15 cellular contexts compared by ENCODE assay signal in the genomic region with DNA sequence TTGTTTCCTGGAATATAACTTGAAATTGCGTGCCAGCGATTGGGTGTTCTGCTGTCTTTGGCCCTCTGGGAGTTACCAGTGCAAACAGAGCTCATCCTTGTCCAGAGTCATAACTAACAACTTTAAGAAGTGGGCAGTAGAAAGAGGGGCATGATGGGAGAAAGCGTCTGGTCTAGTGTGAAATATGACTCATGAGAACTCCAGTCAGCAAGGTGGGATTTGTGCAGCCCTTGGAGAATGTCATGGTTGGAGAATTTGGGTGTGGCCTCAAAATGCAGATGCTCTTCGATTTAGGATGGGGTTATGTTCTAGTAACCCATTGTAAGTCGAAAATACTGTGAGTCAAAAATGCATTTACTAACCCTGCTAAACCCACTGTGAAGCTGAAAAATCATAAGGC. TPM values are rescaled to one million over a fixed set of nuclear protein-coding genes. Genes with fewer than 3 reads are reported as not detected.
DNase-seq lines count a peak whose midpoint lies in the region; TF ChIP-seq lines count a peak whose summit lies in the region.
"Had no signal": no experiment of that assay in that cellular context is flagged by ENCODE, and none has a peak within 500 bp of the region (broad histone marks: within the 10 kb centered on the region; RNA-seq: fewer than 3 reads in every experiment).

No MANE protein-coding gene starts in this region.

- H3K4me2 ChIP-seq in hepatocyte (peak overlapping the region; percentile 35), smooth muscle cell (peak overlapping the region; percentile 67)

- WGBS in hepatocyte (ENCODE audit: low lambda C conversion rate, missing lambda C conversion rate), result 54% methylated on average over 5 of the region's 5 CpGs
- 16% methylated on average over 5 of the region's 5 CpGs for WGBS in smooth muscle cell (ENCODE audit: low lambda C conversion rate)
- 80 to 90% (median 86%) methylated on average over 5 of the region's 5 CpGs for WGBS in spleen, 5 donors

- H2AFZ ChIP-seq in hepatocyte (no peak overlapping the region), smooth muscle cell (ENCODE audit: low read depth) (no peak overlapping the region)

- H3K9me3 ChIP-seq in hepatocyte (ENCODE audit: low read depth) (no peaks in the 10 kb centered on the region), smooth muscle cell (replicated peaks; ENCODE audit: low read depth) (no peaks in the 10 kb centered on the region), spleen (no peaks in the 10 kb centered on the region)

- H3K79me2 ChIP-seq in hepatocyte (peaks cover 92% of the 10 kb centered on the region), smooth muscle cell (ENCODE audit: low read depth) (peaks cover 72% of the 10 kb centered on the region)

- TF ChIP-seq CTCF in HFF-Myc (IDR thresholded peaks at IDR 0.05; ENCODE audit: low read depth, low read length, missing control alignments) (no peak), hepatocyte (IDR thresholded peaks at IDR 0.05; ENCODE audit: poor library complexity) (no peak), smooth muscle cell (IDR thresholded peaks at IDR 0.05; ENCODE audit: borderline replicate concordance, insufficient read depth, poor library complexity, severe bottlenecking) (no peak), spleen (IDR thresholded peaks at IDR 0.05 in 8 of 11, conservative IDR thresholded peaks at IDR 0.05 in 3 of 11) (no peak)

- intact Hi-C loops in spleen (cut with DNase I; ENCODE audit: low total_unique reads), result no loop called here

- H3F3A ChIP-seq in smooth muscle cell (ENCODE audit: low read depth), result peaks cover 50% of the 10 kb centered on the region

- H3K27me3 ChIP-seq in hepatocyte (no peaks in the 10 kb centered on the region), smooth muscle cell (ENCODE audit: low read depth) (no peaks in the 10 kb centered on the region), spleen (replicated peaks in 1 of 7) (no peaks in the 10 kb centered on the region)

- H3K4me1 ChIP-seq in hepatocyte (ENCODE audit: insufficient read depth) (peaks cover 62% of the 10 kb centered on the region), smooth muscle cell (ENCODE audit: low read depth) (peaks cover 22% of the 10 kb centered on the region), spleen (peaks cover 0 to 35% (median 16%) of the 10 kb centered on the region in 6 donors)

- DNase-seq in HFF-Myc (ENCODE audit: extremely low read depth, low read depth), result peak; percentile 85
- peak; percentile 66 for DNase-seq in amniotic epithelial cell (ENCODE audit: low read depth)
- DNase-seq in hepatocyte (ENCODE audit: low spot score), result peak; percentile 63
- DNase-seq in smooth muscle cell (lab: John Stamatoyannopoulos, UW; ENCODE audit: unreplicated experiment), result no peak
- no peak for DNase-seq in NCI-H2029 (lab: John Stamatoyannopoulos, UW)
- no peak for DNase-seq in hypothalamus (lab: John Stamatoyannopoulos, UW)
- no peak for DNase-seq in spleen
- no peak for DNase-seq in central memory CD4-positive, alpha-beta T cell
- DNase-seq: activated CD8-positive, alpha-beta T cell treated with anti-CD3 and anti-CD28 coated beads, Interleukin-2, amount 10 ng/mL, durations not matched to agents 7 days and 5 days; activated naive CD8-positive, alpha-beta T cell treated with anti-CD3 and anti-CD28 coated beads, Interleukin-2, amount 10 ng/mL, durations not matched to agents 7 days and 5 days; COR-L47; effector memory CD4-positive, alpha-beta T cell; NCI-H146; posterior cingulate gyrus; T-helper 2 cell had no signal

- TF ChIP-seq POLR2A in spleen (IDR thresholded peaks at IDR 0.05), result no peak

- H3K4me3 ChIP-seq in HFF-Myc (replicated peaks; ENCODE audit: low read depth, low read length), result no peak overlapping the region
- no peak overlapping the region for H3K4me3 ChIP-seq in hepatocyte
- no peak overlapping the region for H3K4me3 ChIP-seq in smooth muscle cell
- no peak overlapping the region for H3K4me3 ChIP-seq in spleen

- peak overlapping the region; percentile 80 for H3K9ac ChIP-seq in smooth muscle cell (ENCODE audit: low read depth)

- H3K27ac ChIP-seq in hepatocyte, result peak overlapping the region; percentile 95
- peak overlapping the region; percentile 99 for H3K27ac ChIP-seq in smooth muscle cell (ENCODE audit: low read depth)
- no peak overlapping the region for H3K27ac ChIP-seq in spleen

- peaks cover 1% of the 10 kb centered on the region for H3K36me3 ChIP-seq in hepatocyte (replicated peaks; ENCODE audit: insufficient read depth, low read depth)
- no peaks in the 10 kb centered on the region for H3K36me3 ChIP-seq in smooth muscle cell (ENCODE audit: low read depth)
- H3K36me3 ChIP-seq in spleen, result peaks cover 0 to 11% (median 0%) of the 10 kb centered on the region in 6 donors

- H4K20me1 ChIP-seq in hepatocyte (ENCODE audit: insufficient read depth, poor library complexity, severe bottlenecking) (peaks cover 43% of the 10 kb centered on the region), smooth muscle cell (ENCODE audit: low read depth) (peaks cover 41% of the 10 kb centered on the region)

- H3K9me2 ChIP-seq in hepatocyte (replicated peaks; ENCODE audit: insufficient read depth), result no peaks in the 10 kb centered on the region

RNA-seq across cellular contexts. Expression of a gene that starts 12.9 kb away (rescaled TPM):
- total RNA-seq in hepatocyte (362 and 379 TPM in 2 replicates), smooth muscle cell (347 and 400 TPM in 2 replicates), spleen (100 to 1,000 TPM in 1 of 7 donors, 10 to 100 TPM in 6; 42.1 to 101 (median 66.2) TPM)
- polyA plus RNA-seq in hepatocyte (123 and 128 TPM in 2 replicates), smooth muscle cell (140 and 144 TPM in 2 replicates), spleen (10 to 100 TPM in 1 of 3 donors, 1 to 10 TPM in 2; 3.1 to 14.7 (median 5.9) TPM)

Comparison
In these comparisons a context has a peak if more than half of its experiments do, and no peak if none do; other contexts are left out.
1. DNase-seq: peak in HFF-Myc (single experiment), amniotic epithelial cell (single experiment) and hepatocyte (single experiment); none in smooth muscle cell (single experiment), NCI-H2029 (single experiment), hypothalamus (0 of 51), spleen (single experiment) and central memory CD4-positive, alpha-beta T cell (single experiment).
2. H3K27ac ChIP-seq: peak in hepatocyte (single experiment) and smooth muscle cell (single experiment); none in spleen (0 of 8).